Comparison of ENCODE assay signal across 8 cellular contexts in the genomic region with DNA sequence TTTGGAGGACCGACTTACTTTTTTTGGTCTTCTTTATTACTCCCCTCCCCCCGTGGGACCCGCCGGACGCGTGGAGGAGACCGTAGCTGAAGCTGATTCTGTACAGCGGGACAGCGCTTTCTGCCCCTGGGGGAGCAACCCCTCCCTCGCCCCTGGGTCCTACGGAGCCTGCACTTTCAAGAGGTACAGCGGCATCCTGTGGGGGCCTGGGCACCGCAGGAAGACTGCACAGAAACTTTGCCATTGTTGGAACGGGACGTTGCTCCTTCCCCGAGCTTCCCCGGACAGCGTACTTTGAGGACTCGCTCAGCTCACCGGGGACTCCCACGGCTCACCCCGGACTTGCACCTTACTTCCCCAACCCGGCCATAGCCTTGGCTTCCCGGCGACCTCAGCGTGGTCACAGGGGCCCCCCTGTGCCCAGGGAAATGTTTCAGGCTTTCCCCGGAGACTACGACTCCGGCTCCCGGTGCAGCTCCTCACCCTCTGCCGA. TPM values are rescaled to one million over a fixed set of nuclear protein-coding genes. Genes with fewer than 3 reads are reported as not detected.
A peak's percentile ranks its signal among the peaks of the same experiment; 100 is the strongest.
DNase-seq lines count a peak whose midpoint lies in the region; ATAC-seq and TF ChIP-seq lines count a peak whose summit lies in the region.

No MANE protein-coding gene starts in this region.

- no peaks in the 10 kb centered on the region for H3K36me3 ChIP-seq in OCI-LY1 (ENCODE audit: insufficient read depth, low read length)

- no peak overlapping the region for H2AFZ ChIP-seq in OCI-LY1 (ENCODE audit: low read length)

- no peaks in the 10 kb centered on the region for H3K9me2 ChIP-seq in OCI-LY1 (ENCODE audit: low read depth, low read length)

- TF ChIP-seq CTCF in GM12865 (IDR thresholded peaks at IDR 0.05; ENCODE audit: insufficient read depth, low read depth, low read length, missing control alignments) (no peak), OCI-LY1 (IDR thresholded peaks at IDR 0.05; ENCODE audit: low read length) (no peak)

- peak overlapping the region; percentile 96 for H3K4me2 ChIP-seq in OCI-LY1 (ENCODE audit: low read length)

- peak overlapping the region; percentile 56 for H3K9ac ChIP-seq in OCI-LY1 (ENCODE audit: low read length)

- no peaks in the 10 kb centered on the region for H4K20me1 ChIP-seq in OCI-LY1 (ENCODE audit: insufficient read depth, low read length)

- peaks cover 9% of the 10 kb centered on the region for H3K27me3 ChIP-seq in OCI-LY1 (ENCODE audit: insufficient read depth, low read length)

- WGBS in adipose tissue, 3 donors, result 0 to 1% (median 1%) methylated on average over 31 of the region's 31 CpGs

- H3F3A ChIP-seq in OCI-LY1 (ENCODE audit: insufficient read depth, low read length), result no peaks in the 10 kb centered on the region

- H3K27ac ChIP-seq in OCI-LY1 (ENCODE audit: low read depth, low read length, poor library complexity, severe bottlenecking) (peak overlapping the region; percentile 19), adipose tissue (ENCODE audit: low read depth, low read length) (peak overlapping the region; percentile 48)

- DNase-seq in GM12865 (ENCODE audit: low read depth) (peak; percentile 31), iris pigment epithelial cell (ENCODE audit: low read depth) (peak; percentile 38), NCI-H1048 (lab: John Stamatoyannopoulos, UW) (no peak), NCI-H1092 treated with DMSO at 0.1 percent for 48 hours (lab: John Stamatoyannopoulos, UW) (no peak)
- DNase-seq in stimulated activated naive CD8-positive, alpha-beta T cell treated with anti-CD3 and anti-CD28 coated beads, Interleukin-15, Interleukin-2, amounts not matched to agents 100 U/mL and 50 U/mL, for 24 hours, result peak; percentile 53
- no peak for DNase-seq in activated effector memory CD4-positive, alpha-beta T cell treated with Interleukin-2 at 50 U/mL for 16 hours

- ATAC-seq in stimulated activated naive CD8-positive, alpha-beta T cell treated with anti-CD3 and anti-CD28 coated beads, Interleukin-15, Interleukin-2, amounts not matched to agents 100 U/mL and 50 U/mL, for 24 hours, result peak; percentile 1

- no peaks in the 10 kb centered on the region for H3K79me2 ChIP-seq in OCI-LY1 (ENCODE audit: insufficient read depth, low read length)

- H3K4me1 ChIP-seq in OCI-LY1 (ENCODE audit: insufficient read depth, low read length, severe bottlenecking), result peaks cover 27% of the 10 kb centered on the region

- peak overlapping the region; percentile 84 for H3K4me3 ChIP-seq in GM12865 (ENCODE audit: low read depth, low read length)
- H3K4me3 ChIP-seq in OCI-LY1 (ENCODE audit: low read depth, low read length, poor library complexity, severe bottlenecking), result peak overlapping the region; percentile 74

- H3K9me3 ChIP-seq in OCI-LY1 (ENCODE audit: low read length), result no peaks in the 10 kb centered on the region

RNA-seq across cellular contexts. Expression of a gene that starts 0.4 kb away (rescaled TPM):
- polyA plus RNA-seq in adipose tissue, result 100 to 1,000 TPM in 2 of 3 donors, 10 to 100 TPM in 1; 11.9 to 650 (median 341) TPM

RNA-seq across cellular contexts. Expression of a gene that starts 28.6 kb away (rescaled TPM):
- 1 to 10 TPM; 4.9 to 7.6 (median 6.4) TPM for polyA plus RNA-seq in adipose tissue

RNA-seq across cellular contexts. Expression of a gene that starts 30.0 kb away (rescaled TPM):
- polyA plus RNA-seq in adipose tissue, result 1 to 10 TPM in 1 of 3 donors, under 1 TPM in 2; 0.62 to 3.7 (median 0.71) TPM

RNA-seq across cellular contexts. Expression of a gene that starts 39.1 kb away (rescaled TPM):
- polyA plus RNA-seq in adipose tissue, result 10 to 100 TPM; 14.9 to 93.0 (median 78.0) TPM

RNA-seq across cellular contexts. Expression of a gene that starts 44.5 kb away (rescaled TPM):
- 10 to 100 TPM; 31.0 to 63.9 (median 59.5) TPM for polyA plus RNA-seq in adipose tissue

Comparison
In these comparisons a context has a peak if more than half of its experiments do, and no peak if none do; other contexts are left out.
1. DNase-seq: peak in GM12865 (single experiment), iris pigment epithelial cell (single experiment) and stimulated activated naive CD8-positive, alpha-beta T cell treated with anti-CD3 and anti-CD28 coated beads, Interleukin-15, Interleukin-2, amounts not matched to agents 100 U/mL and 50 U/mL, for 24 hours (single experiment); none in NCI-H1048 (single experiment), NCI-H1092 treated with DMSO at 0.1 percent for 48 hours (single experiment) and activated effector memory CD4-positive, alpha-beta T cell treated with Interleukin-2 at 50 U/mL for 16 hours (single experiment).